In genomic region chr2:238426568-238427434, GRCh38 we compare ENCODE assay signal across 1 cellular context.
TF ChIP-seq lines count a peak whose summit lies in the region.

ASB1 (plus strand) TSS chr2:238426927; CDS start chr2:238427071, 144 bp downstream.

TF ChIP-seq in HepG2, 621 proteins besides CTCF, POLR2A, EP300 and RAD21 (continued from another document and continues in another):
- TF ChIP-seq ZNF512B (CRISPR knock-in tag; IDR thresholded peaks at IDR 0.05; ENCODE audit: borderline replicate concordance) (no peak), GABPA (IDR thresholded peaks at IDR 0.05; ENCODE audit: low read depth, low read length) (peak; percentile 92), GABPA (CRISPR knock-in tag; IDR thresholded peaks at IDR 0.05; ENCODE audit: low read depth) (peak; percentile 82), ZBTB4 (CRISPR knock-in tag; IDR thresholded peaks at IDR 0.05; ENCODE audit: borderline replicate concordance) (no peak), NR0B2 (CRISPR knock-in tag; IDR thresholded peaks at IDR 0.05) (peak; percentile 16; the same call in 1 of the 2 replicates), SOX5 (CRISPR knock-in tag; IDR thresholded peaks at IDR 0.05; ENCODE audit: borderline replicate concordance) (peak; percentile 44; the same call in 1 of the 2 replicates), NFE2L1 (CRISPR knock-in tag; IDR thresholded peaks at IDR 0.05; ENCODE audit: borderline replicate concordance) (no peak), HOXA5 (CRISPR knock-in tag; IDR thresholded peaks at IDR 0.05) (0 out of 2 replicates have a peak, but pooled peaks have one; percentile 65), TARDBP (CRISPR knock-in tag; IDR thresholded peaks at IDR 0.05) (peak; percentile 48), RXRA (CRISPR knock-in tag; IDR thresholded peaks at IDR 0.05) (peak; percentile 2; the same call in 1 of the 2 replicates), ZBTB34 (CRISPR knock-in tag; IDR thresholded peaks at IDR 0.05) (no peak; the same call in 1 of the 2 replicates), NFKB2 (CRISPR knock-in tag; IDR thresholded peaks at IDR 0.05; ENCODE audit: borderline replicate concordance) (peak; percentile 88; the same call in 1 of the 2 replicates), AGO1 (IDR thresholded peaks at IDR 0.05; ENCODE audit: low read depth, low read length, poor library complexity, severe bottlenecking) (no peak), HNF4A (CRISPR knock-in tag; IDR thresholded peaks at IDR 0.05) (no peak), RFX5 (IDR thresholded peaks at IDR 0.05; ENCODE audit: low read depth, low read length) (no peak; the same call in 1 of the 2 replicates), CHD2 (IDR thresholded peaks at IDR 0.05; ENCODE audit: low read depth, low read length) (0 out of 2 replicates have a peak, but pooled peaks have one; percentile 35), ZNF251 (CRISPR knock-in tag; IDR thresholded peaks at IDR 0.05) (no peak), AHR (CRISPR knock-in tag; IDR thresholded peaks at IDR 0.05) (no peak), ZNF740 (CRISPR knock-in tag; IDR thresholded peaks at IDR 0.05) (peak; percentile 84; the same call in 1 of the 2 replicates), NBN (conservative IDR thresholded peaks at IDR 0.05) (no peak), ZNF318 (CRISPR knock-in tag; IDR thresholded peaks at IDR 0.05) (no peak), ATF5 (CRISPR knock-in tag; IDR thresholded peaks at IDR 0.05; ENCODE audit: low read depth) (no peak; the same call in 1 of the 2 replicates), NPAS2 (CRISPR knock-in tag; IDR thresholded peaks at IDR 0.05; ENCODE audit: borderline replicate concordance) (no peak), PATZ1 (CRISPR knock-in tag; IDR thresholded peaks at IDR 0.05) (peak; percentile 45), SMAD9 (CRISPR knock-in tag; IDR thresholded peaks at IDR 0.05) (no peak; the same call in 1 of the 2 replicates), JUNB (CRISPR knock-in tag; IDR thresholded peaks at IDR 0.05; ENCODE audit: borderline replicate concordance) (no peak), CREB1 (IDR thresholded peaks at IDR 0.05) (no peak), CREB1 (CRISPR knock-in tag; IDR thresholded peaks at IDR 0.05) (no peak), ZFY (CRISPR knock-in tag; IDR thresholded peaks at IDR 0.05) (peak; percentile 96), PBX2 (CRISPR knock-in tag; IDR thresholded peaks at IDR 0.05) (no peak), HNRNPLL (IDR thresholded peaks at IDR 0.05; ENCODE audit: low read depth, low read length, poor library complexity, severe bottlenecking) (peak; percentile 82)
